ENCODE assay signal across 13 cellular contexts in genomic region chr9:134693641-134694367, GRCh38.
"Had no signal": no experiment of that assay in that cellular context is flagged by ENCODE, and none has a peak within 500 bp of the region (broad histone marks: within the 10 kb centered on the region; RNA-seq: fewer than 3 reads in every experiment).

No MANE protein-coding gene starts in this region.

- H3K9me3 ChIP-seq: breast epithelium, esophagus muscularis mucosa, prostate gland, stomach had no signal

- H3K36me3 ChIP-seq: breast epithelium, prostate gland had no signal

- H3K36me3 Mint-ChIP-seq: activated CD8-positive, alpha-beta memory T cell treated with anti-CD3 and anti-CD28 coated beads, Interleukin-2, amount 10 ng/mL, durations not matched to agents 7 days and 5 days; activated naive CD8-positive, alpha-beta T cell treated with anti-CD3 and anti-CD28 coated beads for 36 hours; naive thymus-derived CD4-positive, alpha-beta T cell had no signal

- H3K27me3 ChIP-seq: breast epithelium, esophagus muscularis mucosa had no signal

- H3K27ac Mint-ChIP-seq: activated CD8-positive, alpha-beta memory T cell treated with anti-CD3 and anti-CD28 coated beads, Interleukin-2, amount 10 ng/mL, durations not matched to agents 7 days and 5 days; activated naive CD8-positive, alpha-beta T cell treated with anti-CD3 and anti-CD28 coated beads for 36 hours; naive thymus-derived CD4-positive, alpha-beta T cell; T-helper 2 cell treated with Interferon-gamma antibody and Interleukin-4, amounts not matched to agents 5 μg/mL and 100 μg/mL, for 36 hours had no signal

- H3K27me3 Mint-ChIP-seq: activated naive CD8-positive, alpha-beta T cell treated with anti-CD3 and anti-CD28 coated beads for 36 hours had no signal

- H3K9me3 Mint-ChIP-seq: activated naive CD8-positive, alpha-beta T cell treated with anti-CD3 and anti-CD28 coated beads for 36 hours; activated T-cell treated with anti-CD3 and anti-CD28 coated beads, Interleukin-2, amount 50 U/mL, for 4 hours; naive thymus-derived CD4-positive, alpha-beta T cell; T-helper 2 cell treated with Interferon-gamma antibody and Interleukin-4, amounts not matched to agents 5 μg/mL and 100 μg/mL, for 36 hours had no signal

- H3K27ac ChIP-seq: breast epithelium, esophagus muscularis mucosa, prostate gland had no signal

- H3K4me1 ChIP-seq: breast epithelium, prostate gland had no signal

- H3K4me3 Mint-ChIP-seq: activated CD8-positive, alpha-beta memory T cell treated with anti-CD3 and anti-CD28 coated beads, Interleukin-2, amount 10 ng/mL, durations not matched to agents 7 days and 5 days; activated naive CD8-positive, alpha-beta T cell treated with anti-CD3 and anti-CD28 coated beads for 36 hours; activated T-cell treated with anti-CD3 and anti-CD28 coated beads, Interleukin-2, amount 50 U/mL, for 4 hours; naive thymus-derived CD4-positive, alpha-beta T cell; T-helper 2 cell treated with Interferon-gamma antibody and Interleukin-4, amounts not matched to agents 5 μg/mL and 100 μg/mL, for 36 hours had no signal

- DNase-seq: activated CD8-positive, alpha-beta memory T cell treated with anti-CD3 and anti-CD28 coated beads, Interleukin-2, amount 10 ng/mL, durations not matched to agents 7 days and 5 days; activated effector memory CD4-positive, alpha-beta T cell treated with anti-CD3 and anti-CD28 coated beads, Interleukin-2, amount 50 U/mL, for 16 hours; activated naive CD8-positive, alpha-beta T cell treated with anti-CD3 and anti-CD28 coated beads for 36 hours; activated T-cell treated with anti-CD3 and anti-CD28 coated beads, Interleukin-2, amount 50 U/mL, for 4 hours; naive thymus-derived CD4-positive, alpha-beta T cell; stimulated activated CD4-positive, alpha-beta T cell treated with anti-CD3 and anti-CD28 coated beads, Interleukin-4, amount 100 ng/mL, for 1 hour; stimulated activated CD8-positive, alpha-beta memory T cell treated with anti-CD3 and anti-CD28 coated beads, Interleukin-4, amount 100 ng/mL, for 48 hours; stomach had no signal

- H3K4me3 ChIP-seq: breast epithelium, esophagus muscularis mucosa, prostate gland, stomach had no signal

- ATAC-seq: activated CD4-positive, CD25-positive, alpha-beta regulatory T cell treated with anti-CD3 and anti-CD28 coated beads, Interleukin-2, amount 50 U/mL, for 24 hours; activated CD8-positive, alpha-beta memory T cell treated with anti-CD3 and anti-CD28 coated beads, Interleukin-2, amount 10 ng/mL, durations not matched to agents 7 days and 5 days; activated T-cell treated with anti-CD3 and anti-CD28 coated beads, Interleukin-2, amount 50 U/mL, for 4 hours had no signal
